In genomic region chr1:171160181-171160580, GRCh38 we compare ENCODE assay signal across 15 cellular contexts. TPM values are rescaled to one million over a fixed set of nuclear protein-coding genes. Genes with fewer than 3 reads are reported as not detected.
A peak's percentile ranks its signal among the peaks of the same experiment; 100 is the strongest.
DNase-seq lines count a peak whose midpoint lies in the region; ATAC-seq and TF ChIP-seq lines count a peak whose summit lies in the region.
"Had no signal": no experiment of that assay in that cellular context is flagged by ENCODE, and none has a peak within 500 bp of the region (broad histone marks: within the 10 kb centered on the region; RNA-seq: fewer than 3 reads in every experiment).

No MANE protein-coding gene starts in this region.

- H3K14ac ChIP-seq in mesenchymal stem cell (ENCODE audit: low read length in 2 of 2) = no peak overlapping the region

- H3K4ac ChIP-seq in mesenchymal stem cell (ENCODE audit: low read depth in 1 of 2, low read length in 2 of 2) = no peak overlapping the region

- peak overlapping the region; percentile 74 for H3K27ac Mint-ChIP-seq in Calu3 (ENCODE audit: unreplicated experiment)
- H3K27ac Mint-ChIP-seq in brain = peak overlapping the region in 3 of 5 experiments; percentile 22 to 73 (median 56)
- no peak overlapping the region for H3K27ac Mint-ChIP-seq in activated T-helper 2 cell treated with anti-CD3 and anti-CD28 coated beads, Interferon-gamma antibody, Interleukin-2, Interleukin-4, amounts not matched to agents 10 μg/mL and 5 μg/mL and 100 μg/mL, durations not matched to agents 14 hours and 24 hours and 36 hours
- H3K27ac Mint-ChIP-seq: activated CD8-positive, alpha-beta T cell treated with anti-CD3 and anti-CD28 coated beads, Interleukin-2, amount 10 ng/mL, durations not matched to agents 7 days and 5 days; stimulated activated effector memory CD8-positive, alpha-beta T cell treated with anti-CD3 and anti-CD28 coated beads, Interleukin-12 subunit alpha, Interleukin-12 subunit beta, amount 100 ng/mL, for 72 hours had no signal

- H3K27ac ChIP-seq in mesenchymal stem cell (ENCODE audit: low read length, poor library complexity, severe bottlenecking) = no peak overlapping the region

- POLR2A ChIA-PET in GM10248 (lab: Yijun Ruan, JAX) = no interaction called here

- H3K79me1 ChIP-seq in mesenchymal stem cell (replicated peaks; ENCODE audit: low read length, poor library complexity, severe bottlenecking) = no peaks in the 10 kb centered on the region

- H3K4me1 Mint-ChIP-seq in Calu3 (ENCODE audit: low read depth, unreplicated experiment) (peaks cover 24% of the 10 kb centered on the region), brain (peaks cover 25% of the 10 kb centered on the region)
- H3K4me1 Mint-ChIP-seq in activated T-helper 2 cell treated with anti-CD3 and anti-CD28 coated beads, Interferon-gamma antibody, Interleukin-2, Interleukin-4, amounts not matched to agents 10 μg/mL and 5 μg/mL and 100 μg/mL, durations not matched to agents 14 hours and 24 hours and 36 hours (ENCODE audit: low read depth) = no peaks in the 10 kb centered on the region
- H3K4me1 Mint-ChIP-seq: stimulated activated effector memory CD8-positive, alpha-beta T cell treated with anti-CD3 and anti-CD28 coated beads, Interleukin-12 subunit alpha, Interleukin-12 subunit beta, amount 100 ng/mL, for 72 hours had no signal

- H2BK120ac ChIP-seq in mesenchymal stem cell (ENCODE audit: low read depth, low read length) = no peak overlapping the region

- H3K27me3 ChIP-seq in mesenchymal stem cell (ENCODE audit: control insufficient read depth in 1 of 2, insufficient read depth in 1 of 2, low read length in 2 of 2) = no peaks in the 10 kb centered on the region
- no peaks in the 10 kb centered on the region for H3K27me3 ChIP-seq in MG63
- H3K27me3 ChIP-seq: heart left ventricle had no signal

- H3K18ac ChIP-seq in mesenchymal stem cell (ENCODE audit: low read depth in 1 of 2, low read length in 2 of 2) = no peak overlapping the region

- H2BK15ac ChIP-seq in mesenchymal stem cell (ENCODE audit: low read depth, poor library complexity, severe bottlenecking) = no peak overlapping the region

- no TSS peak for BruUV-seq in Calu3 (replicated peaks; lab: Mats Ljungman, UMichigan)

- no peak overlapping the region for H3K4me3 Mint-ChIP-seq in Calu3 (ENCODE audit: low read depth, unreplicated experiment)
- H3K4me3 Mint-ChIP-seq in brain = no peak overlapping the region
- H3K4me3 Mint-ChIP-seq in activated T-helper 2 cell treated with anti-CD3 and anti-CD28 coated beads, Interferon-gamma antibody, Interleukin-2, Interleukin-4, amounts not matched to agents 10 μg/mL and 5 μg/mL and 100 μg/mL, durations not matched to agents 14 hours and 24 hours and 36 hours (ENCODE audit: low read depth) = no peak overlapping the region
- H3K4me3 Mint-ChIP-seq: activated CD8-positive, alpha-beta T cell treated with anti-CD3 and anti-CD28 coated beads, Interleukin-2, amount 10 ng/mL, durations not matched to agents 7 days and 5 days; stimulated activated effector memory CD8-positive, alpha-beta T cell treated with anti-CD3 and anti-CD28 coated beads, Interleukin-12 subunit alpha, Interleukin-12 subunit beta, amount 100 ng/mL, for 72 hours had no signal

- peaks cover 6% of the 10 kb centered on the region for H3K9me3 ChIP-seq in mesenchymal stem cell (ENCODE audit: control insufficient read depth, low read length)
- H3K9me3 ChIP-seq in MG63 = peaks cover 2% of the 10 kb centered on the region; the same call in 1 of the 2 replicates

- H3K4me3 ChIP-seq in mesenchymal stem cell (ENCODE audit: insufficient read depth in 1 of 2, low read depth in 1 of 2, low read length in 2 of 2) = no peak overlapping the region
- H3K4me3 ChIP-seq in MG63 = no peak overlapping the region
- H3K4me3 ChIP-seq: heart left ventricle had no signal

- H3K36me3 Mint-ChIP-seq in Calu3 (ENCODE audit: insufficient read depth, unreplicated experiment) (no peaks in the 10 kb centered on the region), brain (no peaks in the 10 kb centered on the region)
- no peaks in the 10 kb centered on the region for H3K36me3 Mint-ChIP-seq in activated T-helper 2 cell treated with anti-CD3 and anti-CD28 coated beads, Interferon-gamma antibody, Interleukin-2, Interleukin-4, amounts not matched to agents 10 μg/mL and 5 μg/mL and 100 μg/mL, durations not matched to agents 14 hours and 24 hours and 36 hours (ENCODE audit: low read depth)
- H3K36me3 Mint-ChIP-seq: stimulated activated effector memory CD8-positive, alpha-beta T cell treated with anti-CD3 and anti-CD28 coated beads, Interleukin-12 subunit alpha, Interleukin-12 subunit beta, amount 100 ng/mL, for 72 hours had no signal

- no peak overlapping the region for H3K9ac ChIP-seq in mesenchymal stem cell (ENCODE audit: low read length)

- no peak overlapping the region for H4K8ac ChIP-seq in mesenchymal stem cell (ENCODE audit: low read length)

- H3K23ac ChIP-seq in mesenchymal stem cell (ENCODE audit: low read length in 2 of 2) = no peak overlapping the region

- no peak overlapping the region for H3K4me2 ChIP-seq in mesenchymal stem cell (ENCODE audit: low read length, poor library complexity, severe bottlenecking)

- no peaks in the 10 kb centered on the region for H3K4me1 ChIP-seq in mesenchymal stem cell (ENCODE audit: control insufficient read depth, insufficient read depth, low read depth, low read length)

- no peak overlapping the region for H2BK5ac ChIP-seq in mesenchymal stem cell (ENCODE audit: low read depth, low read length, poor library complexity, severe bottlenecking)

- no peak overlapping the region for H2BK12ac ChIP-seq in mesenchymal stem cell (ENCODE audit: low read length in 2 of 2)

- H3K36me3 ChIP-seq in mesenchymal stem cell (ENCODE audit: control insufficient read depth in 1 of 2, insufficient read depth in 2 of 2, low read depth in 1 of 2, low read length in 2 of 2) (no peaks in the 10 kb centered on the region), MG63 (no peaks in the 10 kb centered on the region)
- H3K36me3 ChIP-seq: heart left ventricle had no signal

- DNase-seq in Calu3 (peak; percentile 11), mesenchymal stem cell (peak; percentile 3), MG63 (no peak), GM10248 (ENCODE audit: extremely low spot score) (no peak)
- DNase-seq in activated T-helper 2 cell treated with anti-CD3 and anti-CD28 coated beads, Interferon-gamma antibody, Interleukin-2, Interleukin-4, amounts not matched to agents 10 μg/mL and 5 μg/mL and 100 μg/mL, durations not matched to agents 14 hours and 24 hours and 36 hours (ENCODE audit: low spot score) = no peak
- DNase-seq: activated CD8-positive, alpha-beta T cell treated with anti-CD3 and anti-CD28 coated beads, Interleukin-2, amount 10 ng/mL, durations not matched to agents 7 days and 5 days; activated effector memory CD4-positive, alpha-beta T cell treated with anti-CD3 and anti-CD28 coated beads, Interleukin-2, amount 50 U/mL, for 16 hours; H7; heart left ventricle; NCI-H446 had no signal

- CTCF ChIA-PET in Calu3 (lab: Charles Lee) (no interaction called here), GM10248 (lab: Yijun Ruan, JAX) (interaction anchor here (0.8 kb wide), 1 partner anchor 29 kb away, joined by 3 read pairs; no protein-coding TSS in a partner anchor)

- H3K27me3 Mint-ChIP-seq in Calu3 (ENCODE audit: unreplicated experiment) (no peaks in the 10 kb centered on the region), brain (peaks cover 4% of the 10 kb centered on the region)
- H3K27me3 Mint-ChIP-seq in activated T-helper 2 cell treated with anti-CD3 and anti-CD28 coated beads, Interferon-gamma antibody, Interleukin-2, Interleukin-4, amounts not matched to agents 10 μg/mL and 5 μg/mL and 100 μg/mL, durations not matched to agents 14 hours and 24 hours and 36 hours (ENCODE audit: low read depth) = peaks cover 3% of the 10 kb centered on the region

- intact Hi-C loops in Calu3 (cut with micrococcal nuclease; ENCODE audit: unreplicated experiment) = no loop called here
- intact Hi-C loops in activated T-helper 2 cell treated with anti-CD3 and anti-CD28 coated beads, Interferon-gamma antibody, Interleukin-2, Interleukin-4, amounts not matched to agents 10 μg/mL and 5 μg/mL and 100 μg/mL, durations not matched to agents 14 hours and 24 hours and 36 hours (cut with micrococcal nuclease) = no loop called here

- 53% methylated on average over 2 of the region's 2 CpGs for WGBS in mesenchymal stem cell

- no peak for TF ChIP-seq CTCF in Calu3 (IDR thresholded peaks at IDR 0.05; ENCODE audit: unreplicated experiment)
- no peak for TF ChIP-seq CTCF in brain (conservative IDR thresholded peaks at IDR 0.05)
- TF ChIP-seq CTCF in GM10248 (IDR thresholded peaks at IDR 0.05; ENCODE audit: control extremely low read depth, extremely low read depth, low read depth, missing control alignments) = no peak

- no peak overlapping the region for H2AK5ac ChIP-seq in mesenchymal stem cell (ENCODE audit: low read length, severe bottlenecking)

- peaks cover 5% of the 10 kb centered on the region for H3K9me3 Mint-ChIP-seq in Calu3 (ENCODE audit: low read depth, unreplicated experiment)
- no peaks in the 10 kb centered on the region for H3K9me3 Mint-ChIP-seq in brain
- H3K9me3 Mint-ChIP-seq in activated T-helper 2 cell treated with anti-CD3 and anti-CD28 coated beads, Interferon-gamma antibody, Interleukin-2, Interleukin-4, amounts not matched to agents 10 μg/mL and 5 μg/mL and 100 μg/mL, durations not matched to agents 14 hours and 24 hours and 36 hours = no peaks in the 10 kb centered on the region
- H3K9me3 Mint-ChIP-seq: stimulated activated effector memory CD8-positive, alpha-beta T cell treated with anti-CD3 and anti-CD28 coated beads, Interleukin-12 subunit alpha, Interleukin-12 subunit beta, amount 100 ng/mL, for 72 hours had no signal

- ATAC-seq in GM21786 (IDR thresholded peaks at IDR 0.05; ENCODE audit: unreplicated experiment) (peak; percentile 89), GM21737 (IDR thresholded peaks at IDR 0.05; ENCODE audit: unreplicated experiment) (no peak)
- ATAC-seq: activated CD8-positive, alpha-beta T cell treated with anti-CD3 and anti-CD28 coated beads, Interleukin-2, amount 10 ng/mL, durations not matched to agents 7 days and 5 days; stimulated activated effector memory CD8-positive, alpha-beta T cell treated with anti-CD3 and anti-CD28 coated beads, Interleukin-12 subunit alpha, Interleukin-12 subunit beta, amount 100 ng/mL, for 72 hours had no signal

- no peak overlapping the region for H2AFZ ChIP-seq in mesenchymal stem cell (ENCODE audit: low read depth, low read length)

- H4K91ac ChIP-seq in mesenchymal stem cell (ENCODE audit: low read length) = no peak overlapping the region

RNA-seq across cellular contexts. Expression of gene FMO2, which starts 24.9 kb away (rescaled TPM):
- total RNA-seq in Calu3 (2022) = not detected in 2 replicates
- 0.24 TPM for polyA plus RNA-seq in brain (ENCODE audit: insufficient read depth, low read depth, low replicate concordance)
- 0.03 TPM for polyA plus RNA-seq in mesenchymal stem cell (2013, experiment 1 of 2)
- 0.04 TPM for polyA plus RNA-seq in mesenchymal stem cell (2013, experiment 2 of 2)
- total RNA-seq in MG63 (2014; rRNA removed; shearing (Covaris generic); ENCODE audit: low replicate concordance) = not detected in 2 replicates
- total RNA-seq in activated T-helper 2 cell treated with anti-CD3 and anti-CD28 coated beads, Interferon-gamma antibody, Interleukin-2, Interleukin-4, amounts not matched to agents 10 μg/mL and 5 μg/mL and 100 μg/mL, durations not matched to agents 14 hours and 24 hours and 36 hours = not detected in 2 replicates
- total RNA-seq: activated CD8-positive, alpha-beta T cell treated with anti-CD3 and anti-CD28 coated beads, Interleukin-2, amount 10 ng/mL, durations not matched to agents 7 days and 5 days; HT1080 had no signal

Comparison
In these comparisons a context has a peak if more than half of its experiments do, and no peak if none do; other contexts are left out.
1. DNase-seq: peak in Calu3 (single experiment) and mesenchymal stem cell (single experiment); none in MG63 (single experiment), activated T-helper 2 cell treated with anti-CD3 and anti-CD28 coated beads, Interferon-gamma antibody, Interleukin-2, Interleukin-4, amounts not matched to agents 10 μg/mL and 5 μg/mL and 100 μg/mL, durations not matched to agents 14 hours and 24 hours and 36 hours (single experiment) and GM10248 (single experiment).